14 cellular contexts compared by ENCODE assay signal in the genomic region with DNA sequence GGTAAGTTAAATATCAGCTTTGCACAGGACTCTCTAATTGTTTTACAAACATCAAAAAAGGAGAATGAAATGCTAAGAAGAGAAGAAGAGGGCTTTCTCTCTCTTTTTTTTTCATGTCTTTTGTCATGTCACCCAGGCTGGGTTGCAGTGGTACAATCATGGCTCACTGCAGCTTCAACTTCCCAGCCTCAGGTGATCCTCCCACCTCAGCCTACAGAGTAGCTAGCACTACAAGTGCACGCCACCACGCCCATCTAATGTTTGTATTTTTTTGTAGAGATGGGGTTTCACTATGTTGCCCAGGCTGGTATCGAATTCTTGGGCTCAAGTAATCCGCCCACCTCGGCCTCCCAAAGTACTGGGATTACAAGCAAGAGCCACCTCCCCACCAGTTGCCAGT.
"Had no signal": no experiment of that assay in that cellular context is flagged by ENCODE, and none has a peak within 500 bp of the region (broad histone marks: within the 10 kb centered on the region; RNA-seq: fewer than 3 reads in every experiment).

No MANE protein-coding gene starts in this region.

- ATAC-seq: effector memory CD8-positive, alpha-beta T cell had no signal

- H3K27me3 Mint-ChIP-seq: effector memory CD8-positive, alpha-beta T cell had no signal

- H3K9me3 Mint-ChIP-seq: effector memory CD8-positive, alpha-beta T cell had no signal

- H3K27ac ChIP-seq: adrenal gland, parathyroid adenoma, stomach, thoracic aorta, uterus had no signal

- H3K36me3 ChIP-seq: adrenal gland, thoracic aorta, uterus had no signal

- H3K4me3 ChIP-seq: adrenal gland, stomach, thoracic aorta, uterus had no signal

- DNase-seq: activated gamma-delta T cell; caudate nucleus; cortex of kidney; effector memory CD8-positive, alpha-beta T cell; hippocampal formation; mesendoderm; retina; stimulated activated CD4-positive, alpha-beta T cell treated with anti-CD3 and anti-CD28 coated beads, Interleukin-15, amount 100 ng/mL, for 24 hours; stimulated activated CD4-positive, alpha-beta T cell treated with anti-CD3 and anti-CD28 coated beads, Interleukin-4, amount 100 ng/mL, for 24 hours; stomach; uterus had no signal

- H3K9me3 ChIP-seq: adrenal gland, thoracic aorta, uterus had no signal

- H3K27me3 ChIP-seq: adrenal gland, stomach, uterus had no signal
